8 cellular contexts compared by ENCODE assay signal in the genomic region with DNA sequence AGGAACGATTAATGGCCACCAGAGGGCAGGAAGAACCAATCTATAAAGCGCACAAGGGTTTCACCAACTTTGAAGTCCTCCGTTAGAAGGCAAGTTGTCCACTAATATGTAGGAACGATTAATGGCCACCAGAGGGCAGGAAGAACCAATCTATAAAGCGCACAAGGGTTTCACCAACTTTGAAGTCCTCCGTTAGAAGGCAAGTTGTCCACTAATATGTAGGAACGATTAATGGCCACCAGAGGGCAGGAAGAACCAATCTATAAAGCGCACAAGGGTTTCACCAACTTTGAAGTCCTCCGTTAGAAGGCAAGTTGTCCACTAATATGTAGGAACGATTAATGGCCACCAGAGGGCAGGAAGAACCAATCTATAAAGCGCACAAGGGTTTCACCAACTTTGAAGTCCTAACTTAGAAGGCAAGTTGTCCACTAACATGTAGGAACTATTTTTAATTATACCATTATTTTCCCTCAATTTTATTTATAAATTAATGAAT. TPM values are rescaled to one million over a fixed set of nuclear protein-coding genes. Genes with fewer than 3 reads are reported as not detected.
DNase-seq lines count a peak whose midpoint lies in the region; TF ChIP-seq lines count a peak whose summit lies in the region.
"Not testable (repeated sequence)": the region's sequence is repeated elsewhere in the genome, so short reads cannot be mapped to it uniquely, and the experiment has no call there.

No MANE protein-coding gene starts in this region.

- H3K4me1 ChIP-seq in Loucy (ENCODE audit: insufficient read depth, low read length, poor library complexity, severe bottlenecking), result peaks cover 10% of the 10 kb centered on the region
- H3K4me1 ChIP-seq in Peyer's patch; endodermal cell (ENCODE audit: control insufficient read depth, insufficient read depth, low read length); cardiac muscle cell (ENCODE audit: low read depth); transverse colon: not testable (repeated sequence)

- H3K36me3 Mint-ChIP-seq in endodermal cell (ENCODE audit: low read depth); nephron (ENCODE audit: low read depth): not testable (repeated sequence)

- H3K27me3 ChIP-seq in Loucy (ENCODE audit: insufficient read depth, low read length, poor library complexity, severe bottlenecking); Peyer's patch; endodermal cell (ENCODE audit: control insufficient read depth, insufficient read depth, low read length, poor library complexity, severe bottlenecking); cardiac muscle cell; transverse colon: not testable (repeated sequence)

- TF ChIP-seq CTCF in Loucy (conservative IDR thresholded peaks at IDR 0.05; ENCODE audit: low read length), result peak; percentile 76
- TF ChIP-seq CTCF in Peyer's patch (IDR thresholded peaks at IDR 0.05), result peak in 4 of 6 experiments; percentile 22 to 43 (median 36)
- TF ChIP-seq CTCF in endodermal cell (conservative IDR thresholded peaks at IDR 0.05), result peak; percentile 70
- TF ChIP-seq CTCF in cardiac muscle cell (IDR thresholded peaks at IDR 0.05; ENCODE audit: low read depth, low read length), result peak; percentile 43
- TF ChIP-seq CTCF in nephron (IDR thresholded peaks at IDR 0.05; ENCODE audit: unreplicated experiment in 3 of 3), result peak; percentile 57 to 73 (median 70)
- TF ChIP-seq CTCF in transverse colon (IDR thresholded peaks at IDR 0.05), result peak in 3 of 5 experiments; percentile 41 to 61 (median 60)

- not testable (repeated sequence) for H3K27me3 Mint-ChIP-seq in endodermal cell (ENCODE audit: insufficient read depth); nephron (ENCODE audit: low read depth)

- not testable (repeated sequence) for H4K20me1 ChIP-seq in Loucy (ENCODE audit: insufficient read depth, low read length, poor library complexity, severe bottlenecking)

- not testable (repeated sequence) for H3K4me1 Mint-ChIP-seq in endodermal cell, nephron

- peaks cover 18% of the 10 kb centered on the region for H3K9me3 Mint-ChIP-seq in endodermal cell
- H3K9me3 Mint-ChIP-seq in nephron, result not testable (repeated sequence)

- DNase-seq in EL (peak; percentile 20), amniotic epithelial cell (ENCODE audit: low read depth) (peak; percentile 37), cardiac muscle cell (ENCODE audit: low read depth in 1 of 2, low spot score in 1 of 2) (peak in 1 of 2 donors; percentile 52)
- DNase-seq in Peyer's patch, endodermal cell, transverse colon: not testable (repeated sequence)

- H3K4me3 Mint-ChIP-seq in endodermal cell, nephron: not testable (repeated sequence)

- not testable (repeated sequence) for H3K9me3 ChIP-seq in Loucy (ENCODE audit: insufficient read depth, low read depth, low read length); Peyer's patch; cardiac muscle cell (ENCODE audit: low read depth); transverse colon
- peaks cover 22% of the 10 kb centered on the region for H3K9me3 ChIP-seq in endodermal cell (ENCODE audit: control insufficient read depth, low read length)

- not testable (repeated sequence) for H3F3A ChIP-seq in Loucy (ENCODE audit: low read depth)

- H3K27ac Mint-ChIP-seq in endodermal cell, nephron: not testable (repeated sequence)

- intact Hi-C loops in transverse colon (cut with DNase I; ENCODE audit: low total_unique reads), result not testable (repeated sequence)

- not testable (repeated sequence) for H3K9me2 ChIP-seq in Loucy (replicated peaks; ENCODE audit: low read depth, low read length)

- in situ Hi-C loops in transverse colon (cut with MboI; ENCODE audit: low pct_ligation_motif_present in 1 of 4, low pct_unique_long_range_greater_than_20kb in 1 of 4, low sequenced_read_pairs in 3 of 4), result not testable (repeated sequence)

- not testable (repeated sequence) for H3K4me2 ChIP-seq in Loucy (ENCODE audit: low read depth, low read length, poor library complexity, severe bottlenecking)

- not testable (repeated sequence) for TF ChIP-seq POLR2A in Peyer's patch (IDR thresholded peaks at IDR 0.05); transverse colon (IDR thresholded peaks at IDR 0.05)

- not testable (repeated sequence) for TF ChIP-seq EP300 in transverse colon (IDR thresholded peaks at IDR 0.05; ENCODE audit: low read depth)

- H3K9ac ChIP-seq in Loucy (ENCODE audit: low read depth, low read length, poor library complexity, severe bottlenecking); endodermal cell (ENCODE audit: extremely low read depth, low read length, poor library complexity, severe bottlenecking): not testable (repeated sequence)

- not testable (repeated sequence) for H3K36me3 ChIP-seq in Loucy (ENCODE audit: insufficient read depth, low read length); Peyer's patch; endodermal cell (ENCODE audit: control insufficient read depth, insufficient read depth, low read length); cardiac muscle cell; transverse colon

- WGBS in endodermal cell (ENCODE audit: insufficient coverage in 1 of 2, insufficient read length in 1 of 2), 2 experiments, result 27% methylated on average over 2 of the region's 11 CpGs; no CpG with 5 or more reads in 1 of the 2 experiments
- WGBS in transverse colon (ENCODE audit: low coverage in 1 of 2), 2 donors, result 0 to 15% methylated on average over 1 to 3 of the region's 11 CpGs

- not testable (repeated sequence) for H2AFZ ChIP-seq in Loucy (ENCODE audit: low read length)

- not testable (repeated sequence) for H3K4me3 ChIP-seq in Loucy (ENCODE audit: low read length, poor library complexity, severe bottlenecking); Peyer's patch; endodermal cell (ENCODE audit: low read length); cardiac muscle cell; transverse colon

- H3K27ac ChIP-seq in Peyer's patch; endodermal cell (ENCODE audit: low read depth, low read length); cardiac muscle cell; transverse colon: not testable (repeated sequence)

- not testable (repeated sequence) for H3K79me2 ChIP-seq in Loucy (ENCODE audit: insufficient read depth, low read length)

RNA-seq across cellular contexts. Expression of a gene that starts 10.3 kb away (rescaled TPM):
- total RNA-seq in Peyer's patch (10 to 100 TPM in 1 of 4 donors, 1 to 10 TPM in 3; 2.0 to 59.4 (median 3.6) TPM), endodermal cell (1 to 10 TPM; 5.7 to 6.4 TPM), cardiac muscle cell (1.8 and 6.6 TPM in 2 replicates), transverse colon (10 to 100 TPM in 1 of 4 donors, 1 to 10 TPM in 3; 3.8 to 34.8 (median 5.3) TPM)
- 4.1 TPM for polyA plus RNA-seq in endodermal cell (2013, experiment 1 of 2)
- polyA plus RNA-seq in endodermal cell (2013, experiment 2 of 2), result 4.2 TPM
- polyA plus RNA-seq in cardiac muscle cell, result 0.68 and 3.3 TPM in 2 replicates
